In genomic region chr20:11845311-11845710, GRCh38 we compare ENCODE assay signal across 17 cellular contexts.
"Had no signal": no experiment of that assay in that cellular context is flagged by ENCODE, and none has a peak within 500 bp of the region (broad histone marks: within the 10 kb centered on the region; RNA-seq: fewer than 3 reads in every experiment).

No MANE protein-coding gene starts in this region.

- H3K36me3 ChIP-seq: heart right ventricle, neural progenitor cell, right atrium auricular region, thyroid gland, vagina had no signal

- FAIRE-seq: frontal cortex, keratinocyte had no signal

- H3K36me3 Mint-ChIP-seq: neural progenitor cell; stimulated activated effector memory CD8-positive, alpha-beta T cell treated with anti-CD3 and anti-CD28 coated beads, Interleukin-12 subunit alpha, Interleukin-12 subunit beta, amount 100 ng/mL, for 72 hours had no signal

- H3K9me3 Mint-ChIP-seq: neural progenitor cell; T-helper 2 cell treated with Interferon-gamma antibody and Interleukin-4, amounts not matched to agents 5 μg/mL and 100 μg/mL, for 36 hours had no signal

- ATAC-seq: activated CD4-positive, CD25-positive, alpha-beta regulatory T cell treated with anti-CD3 and anti-CD28 coated beads, Interleukin-2, amount 50 U/mL, for 24 hours; activated naive CD4-positive, alpha-beta T cell treated with anti-CD3 and anti-CD28 coated beads, Interleukin-2, amount 50 U/mL, for 72 hours; heart right ventricle; left ventricle myocardium superior; stimulated activated effector memory CD8-positive, alpha-beta T cell treated with anti-CD3 and anti-CD28 coated beads, Interleukin-12 subunit alpha, Interleukin-12 subunit beta, amount 100 ng/mL, for 72 hours had no signal

- H3K4me3 ChIP-seq: heart right ventricle, neural progenitor cell, right atrium auricular region, smooth muscle cell, thyroid gland, vagina had no signal

- H3K27ac ChIP-seq: heart right ventricle, neural progenitor cell, parathyroid adenoma, right atrium auricular region, thyroid gland, vagina had no signal

- DNase-seq: activated effector memory CD4-positive, alpha-beta T cell treated with anti-CD3 and anti-CD28 coated beads, Interleukin-2, amount 50 U/mL, for 16 hours; activated T-cell treated with anti-CD3 and anti-CD28 coated beads, Interleukin-2, amount 50 U/mL, for 1 hour; heart right ventricle; left ventricle myocardium superior; midbrain; thyroid gland had no signal

- H3K27ac Mint-ChIP-seq: activated naive CD4-positive, alpha-beta T cell treated with anti-CD3 and anti-CD28 coated beads, Interleukin-2, amount 50 U/mL, for 72 hours; neural progenitor cell; stimulated activated effector memory CD8-positive, alpha-beta T cell treated with anti-CD3 and anti-CD28 coated beads, Interleukin-12 subunit alpha, Interleukin-12 subunit beta, amount 100 ng/mL, for 72 hours; T-helper 2 cell treated with Interferon-gamma antibody and Interleukin-4, amounts not matched to agents 5 μg/mL and 100 μg/mL, for 36 hours had no signal

- H3K27me3 ChIP-seq: heart right ventricle, neural progenitor cell, right atrium auricular region, thyroid gland, vagina had no signal

- H3K4me1 Mint-ChIP-seq: neural progenitor cell; stimulated activated effector memory CD8-positive, alpha-beta T cell treated with anti-CD3 and anti-CD28 coated beads, Interleukin-12 subunit alpha, Interleukin-12 subunit beta, amount 100 ng/mL, for 72 hours had no signal

- H3K4me3 Mint-ChIP-seq: neural progenitor cell; stimulated activated effector memory CD8-positive, alpha-beta T cell treated with anti-CD3 and anti-CD28 coated beads, Interleukin-12 subunit alpha, Interleukin-12 subunit beta, amount 100 ng/mL, for 72 hours; T-helper 2 cell treated with Interferon-gamma antibody and Interleukin-4, amounts not matched to agents 5 μg/mL and 100 μg/mL, for 36 hours had no signal

- H3K4me1 ChIP-seq: parathyroid adenoma, right atrium auricular region, thyroid gland, vagina had no signal

- H3K9me3 ChIP-seq: heart right ventricle, right atrium auricular region, thyroid gland, vagina had no signal
